In genomic region chr7:73719806-73720169, GRCh38 we compare ENCODE assay signal across 8 cellular contexts.
DNase-seq lines count a peak whose midpoint lies in the region; ATAC-seq and TF ChIP-seq lines count a peak whose summit lies in the region.

No MANE protein-coding gene starts in this region.

- no peak for TF ChIP-seq CTCF in fibroblast of pulmonary artery (IDR thresholded peaks at IDR 0.05; ENCODE audit: low read length, missing control alignments)

- DNase-seq in OCI-M1 (lab: John Stamatoyannopoulos, UW), result peak; percentile 56
- DNase-seq in fibroblast of pulmonary artery (ENCODE audit: low read depth), result no peak
- DNase-seq in skeletal muscle cell (ENCODE audit: low read depth), result no peak
- DNase-seq in cerebellar cortex (ENCODE audit: low spot score), result no peak
- DNase-seq in NCI-H226, result no peak
- no peak for DNase-seq in posterior cingulate gyrus

- peak; percentile 3 for ATAC-seq in GM19372 (IDR thresholded peaks at IDR 0.05; ENCODE audit: low read depth, unreplicated experiment)
- no peak for ATAC-seq in GM21717 (IDR thresholded peaks at IDR 0.05; ENCODE audit: unreplicated experiment)

- intact Hi-C loops in posterior cingulate gyrus (cut with DNase I), result loop anchor here (5.0 kb wide), 2 partner anchors 37 to 52 kb away; partner anchors contain the start of genes BUD23, DNAJC30 and VPS37D

- H3K4me3 ChIP-seq in fibroblast of pulmonary artery (replicated peaks; ENCODE audit: low read depth, low read length) (peak overlapping the region; percentile 45), skeletal muscle cell (ENCODE audit: low read depth, low read length) (peak overlapping the region; percentile 37)
